In the genomic region with DNA sequence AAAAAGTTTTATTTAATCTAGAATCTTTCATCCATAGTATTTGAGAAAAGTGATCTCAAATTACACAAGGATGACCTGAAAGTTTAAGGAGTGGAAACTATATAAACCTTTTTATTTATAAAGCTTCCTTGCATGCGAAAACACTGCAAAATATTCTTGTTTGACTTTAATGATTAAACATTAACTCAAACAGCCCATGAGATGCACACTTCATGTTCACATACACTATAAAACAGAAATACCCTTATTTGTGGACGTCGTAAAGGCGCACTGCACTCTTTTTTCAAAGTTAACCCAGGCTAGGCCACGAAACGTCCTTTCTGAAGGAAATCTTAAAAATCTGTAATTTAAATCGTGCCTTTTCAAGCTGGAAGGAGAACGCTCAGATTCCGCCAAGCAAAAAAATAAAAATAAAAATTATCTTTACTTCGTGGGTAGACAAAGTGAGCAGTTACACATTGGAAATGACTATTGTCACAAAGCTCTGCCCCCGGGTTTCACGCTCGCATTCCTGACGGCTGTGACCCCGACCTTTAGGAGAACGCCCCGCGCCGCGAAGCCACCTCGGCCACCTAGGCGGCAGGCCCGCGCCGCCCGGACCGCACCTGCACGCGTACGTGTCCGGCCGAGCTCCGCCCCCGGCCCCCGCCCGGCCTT, we compare ENCODE assay signal across 8 cellular contexts. TPM values are rescaled to one million over a fixed set of nuclear protein-coding genes. Genes with fewer than 3 reads are reported as not detected.
DNase-seq lines count a peak whose midpoint lies in the region; ATAC-seq and TF ChIP-seq lines count a peak whose summit lies in the region.

No MANE protein-coding gene starts in this region.

- DNase-seq in OCI-M1 (lab: John Stamatoyannopoulos, UW) (peak; percentile 35), colonic mucosa (peak; percentile 60)
- DNase-seq in naive thymus-derived CD8-positive, alpha-beta T cell = peak in 3 of 10 donors; percentile 8 to 28 (median 18)

- H3K4me1 ChIP-seq in ES-I3 (ENCODE audit: insufficient read depth, low read length) = no peaks in the 10 kb centered on the region
- H3K4me1 ChIP-seq in colonic mucosa = no peaks in the 10 kb centered on the region

- TF ChIP-seq POLR2A in GM18505 (IDR thresholded peaks at IDR 0.05; ENCODE audit: borderline replicate concordance, extremely low read depth, insufficient read depth, insufficient read length) = no peak

- peaks cover 7 to 40% (median 22%) of the 10 kb centered on the region in 4 donors for H3K4me1 Mint-ChIP-seq in naive thymus-derived CD8-positive, alpha-beta T cell

- peak overlapping the region; percentile 81 to 92 (median 88) for H3K27ac Mint-ChIP-seq in naive thymus-derived CD8-positive, alpha-beta T cell

- H3K9me3 ChIP-seq in ES-I3 (ENCODE audit: control insufficient read depth, insufficient read depth, low read length) = no peaks in the 10 kb centered on the region
- H3K9me3 ChIP-seq in colonic mucosa = no peaks in the 10 kb centered on the region

- no peaks in the 10 kb centered on the region for H3K9me3 Mint-ChIP-seq in naive thymus-derived CD8-positive, alpha-beta T cell

- H3K27ac ChIP-seq in colonic mucosa = peak overlapping the region; percentile 97

- no peak for TF ChIP-seq CTCF in colonic mucosa (IDR thresholded peaks at IDR 0.05)

- POLR2A ChIA-PET in naive thymus-derived CD8-positive, alpha-beta T cell (lab: Charles Lee) = interaction anchor here (0.6 to 3.9 kb wide), 13 partner anchors 9 to 751 kb away, joined by 3 to 69 read pairs (median 6); a partner anchor contains a TSS

- H3K4me3 Mint-ChIP-seq in naive thymus-derived CD8-positive, alpha-beta T cell = peak overlapping the region; percentile 78 to 92 (median 85)

- H3K27me3 ChIP-seq in colonic mucosa = no peaks in the 10 kb centered on the region

- H3K36me3 ChIP-seq in ES-I3 (ENCODE audit: insufficient read depth, low read length) = peaks cover 11% of the 10 kb centered on the region; the same call in 1 of the 2 replicates
- H3K36me3 ChIP-seq in colonic mucosa = peaks cover under 1% of the 10 kb centered on the region

- peak overlapping the region; percentile 57 for H3K4me3 ChIP-seq in colonic mucosa

- H3K27me3 Mint-ChIP-seq in naive thymus-derived CD8-positive, alpha-beta T cell = no peaks in the 10 kb centered on the region

- H3K9ac ChIP-seq in ES-I3 (ENCODE audit: low read depth, low read length) (peak overlapping the region; percentile 92), colonic mucosa (ENCODE audit: low read depth in 2 of 2, low read length in 2 of 2) (peak overlapping the region; percentile 73 to 99)

- intact Hi-C loops in colonic mucosa (cut with DNase I) = no loop called here

- peak in 1 of 2 donors; percentile 7 for ATAC-seq in naive thymus-derived CD8-positive, alpha-beta T cell
- ATAC-seq in GM21529 (IDR thresholded peaks at IDR 0.05; ENCODE audit: unreplicated experiment) = no peak
- ATAC-seq in GM18505 (IDR thresholded peaks at IDR 0.05; ENCODE audit: unreplicated experiment) = no peak
- ATAC-seq in HG02678 (IDR thresholded peaks at IDR 0.05; ENCODE audit: unreplicated experiment) = no peak
- ATAC-seq in GM19452 (IDR thresholded peaks at IDR 0.05; ENCODE audit: unreplicated experiment) = no peak

- peaks cover 4 to 26% (median 9%) of the 10 kb centered on the region in 3 donors for H3K36me3 Mint-ChIP-seq in naive thymus-derived CD8-positive, alpha-beta T cell

RNA-seq across cellular contexts. Expression of a gene that starts 0.7 kb away (rescaled TPM):
- total RNA-seq in colonic mucosa = 10 to 100 TPM; 82.6 to 93.5 TPM
- total RNA-seq in naive thymus-derived CD8-positive, alpha-beta T cell = 10 to 100 TPM; 82.0 to 89.1 TPM
- 10 to 100 TPM; 29.9 to 43.8 (median 35.8) TPM for polyA plus RNA-seq in naive thymus-derived CD8-positive, alpha-beta T cell

RNA-seq across cellular contexts. Expression of a gene that starts 12.6 kb away (rescaled TPM):
- total RNA-seq in colonic mucosa = 100 to 1,000 TPM; 128 to 141 TPM
- 10 to 100 TPM; 44.2 to 48.6 TPM for total RNA-seq in naive thymus-derived CD8-positive, alpha-beta T cell
- polyA plus RNA-seq in naive thymus-derived CD8-positive, alpha-beta T cell = 10 to 100 TPM; 63.0 to 70.7 (median 65.7) TPM
